ENCODE assay signal across 21 cellular contexts in genomic region chr5:180154821-180155220, GRCh38. TPM values are rescaled to one million over a fixed set of nuclear protein-coding genes. Genes with fewer than 3 reads are reported as not detected.
DNase-seq lines count a peak whose midpoint lies in the region; ATAC-seq and TF ChIP-seq lines count a peak whose summit lies in the region.
"Had no signal": no experiment of that assay in that cellular context is flagged by ENCODE, and none has a peak within 500 bp of the region (broad histone marks: within the 10 kb centered on the region; RNA-seq: fewer than 3 reads in every experiment).

No MANE protein-coding gene starts in this region.

- H3K27me3 ChIP-seq in neuronal stem cell (ENCODE audit: control insufficient read depth in 3 of 3, insufficient read depth in 3 of 3, low read depth in 1 of 3, low read length in 3 of 3), result no peaks in the 10 kb centered on the region
- H3K27me3 ChIP-seq in endodermal cell (ENCODE audit: control insufficient read depth, insufficient read depth, low read length, poor library complexity, severe bottlenecking), result no peaks in the 10 kb centered on the region
- H3K27me3 ChIP-seq: BLaER1 had no signal

- DNase-seq in activated naive CD4-positive, alpha-beta T cell treated with anti-CD3 and anti-CD28 coated beads, Interleukin-2, amount 10 ng/mL, durations not matched to agents 7 days and 5 days, result peak; percentile 3
- DNase-seq in activated naive CD4-positive, alpha-beta T cell (lab: John Stamatoyannopoulos, UW), result no peak
- DNase-seq in neuronal stem cell (ENCODE audit: low spot score) (no peak), type B pancreatic cell (ENCODE audit: extremely low spot score, unreplicated experiment) (peak; percentile 29), endodermal cell (no peak), middle frontal gyrus (ENCODE audit: extremely low spot score, low spot score) (no peak)
- DNase-seq: DND-41, GDM1, NCI-H1048, NCI-H1436 treated with DMSO at 0.1 percent for 48 hours, NCI-H2029 treated with DMSO at 0.1 percent for 48 hours, NCI-H774, RPMI8226 had no signal

- H3K18ac ChIP-seq in neuronal stem cell (ENCODE audit: low read length), result peak overlapping the region; percentile 57

- no peak overlapping the region for H4K91ac ChIP-seq in neuronal stem cell (ENCODE audit: low read depth, low read length, poor library complexity)

- peaks cover 6% of the 10 kb centered on the region for H3K27me3 Mint-ChIP-seq in activated naive CD4-positive, alpha-beta T cell treated with anti-CD3 and anti-CD28 coated beads, Interleukin-2, amount 10 ng/mL, durations not matched to agents 7 days and 5 days
- H3K27me3 Mint-ChIP-seq in type B pancreatic cell (peaks cover 6% of the 10 kb centered on the region), endodermal cell (ENCODE audit: insufficient read depth) (peaks cover 2% of the 10 kb centered on the region)

- no peak overlapping the region for H3K4me2 ChIP-seq in neuronal stem cell (ENCODE audit: insufficient read depth, low read length, poor library complexity, severe bottlenecking)
- H3K4me2 ChIP-seq: BLaER1, GM23338, KMS-11 had no signal

- no peak overlapping the region for H3K27ac Mint-ChIP-seq in activated naive CD4-positive, alpha-beta T cell treated with anti-CD3 and anti-CD28 coated beads, Interleukin-2, amount 10 ng/mL, durations not matched to agents 7 days and 5 days
- no peak overlapping the region for H3K27ac Mint-ChIP-seq in type B pancreatic cell
- no peak overlapping the region for H3K27ac Mint-ChIP-seq in endodermal cell
- H3K27ac Mint-ChIP-seq: CD8-positive, alpha-beta T cell; GM23338 had no signal

- H2AFZ ChIP-seq in neuronal stem cell (ENCODE audit: low read length), result no peak overlapping the region
- H2AFZ ChIP-seq: GM23338 had no signal

- no peak overlapping the region for H3K4me3 Mint-ChIP-seq in activated naive CD4-positive, alpha-beta T cell treated with anti-CD3 and anti-CD28 coated beads, Interleukin-2, amount 10 ng/mL, durations not matched to agents 7 days and 5 days
- H3K4me3 Mint-ChIP-seq in type B pancreatic cell (no peak overlapping the region), endodermal cell (no peak overlapping the region)
- H3K4me3 Mint-ChIP-seq: CD8-positive, alpha-beta T cell; GM23338 had no signal

- no peak for ATAC-seq in HG03039 (IDR thresholded peaks at IDR 0.05; ENCODE audit: unreplicated experiment)
- ATAC-seq: CD8-positive, alpha-beta T cell; GM23338; HCT116 had no signal

- H3K27ac ChIP-seq in cingulate gyrus (ENCODE audit: low read depth, low read length), result peak overlapping the region; percentile 72
- H3K27ac ChIP-seq in neuronal stem cell (replicated peaks; ENCODE audit: low read length), result no peak overlapping the region
- no peak overlapping the region for H3K27ac ChIP-seq in endodermal cell (ENCODE audit: low read depth, low read length)
- H3K27ac ChIP-seq: BLaER1, KMS-11 had no signal

- H3K4me3 ChIP-seq in neuronal stem cell (ENCODE audit: low read length in 2 of 2) (no peak overlapping the region), endodermal cell (ENCODE audit: low read length) (no peak overlapping the region)
- H3K4me3 ChIP-seq: BLaER1, GM23338 had no signal

- no peak overlapping the region for H2BK15ac ChIP-seq in neuronal stem cell (ENCODE audit: low read length)

- H3K4ac ChIP-seq in neuronal stem cell (ENCODE audit: low read length), result no peak overlapping the region

- CTCF ChIA-PET in activated naive CD4-positive, alpha-beta T cell treated with anti-CD3 and anti-CD28 coated beads, Interleukin-2, amount 10 ng/mL, durations not matched to agents 7 days and 5 days (lab: Charles Lee), result no interaction called here

- H3K36me3 ChIP-seq in neuronal stem cell (replicated peaks in 1 of 2; ENCODE audit: control insufficient read depth in 2 of 2, insufficient read depth in 2 of 2, low read length in 2 of 2), result no peaks in the 10 kb centered on the region
- H3K36me3 ChIP-seq in endodermal cell (ENCODE audit: control insufficient read depth, insufficient read depth, low read length), result no peaks in the 10 kb centered on the region
- H3K36me3 ChIP-seq: BLaER1 had no signal

- H2AK5ac ChIP-seq in neuronal stem cell (ENCODE audit: low read depth, low read length), result no peak overlapping the region

- no peak overlapping the region for H3K9ac ChIP-seq in neuronal stem cell (ENCODE audit: low read depth, low read length, poor library complexity)
- no peak overlapping the region for H3K9ac ChIP-seq in endodermal cell (ENCODE audit: extremely low read depth, low read length, poor library complexity, severe bottlenecking)
- H3K9ac ChIP-seq: BLaER1, KMS-11 had no signal

- H2BK5ac ChIP-seq in neuronal stem cell (ENCODE audit: low read length), result no peak overlapping the region

- H2BK120ac ChIP-seq in neuronal stem cell (ENCODE audit: low read depth, low read length), result no peak overlapping the region

- no peak overlapping the region for H2BK12ac ChIP-seq in neuronal stem cell (ENCODE audit: low read length)

- H3K9me3 Mint-ChIP-seq in activated naive CD4-positive, alpha-beta T cell treated with anti-CD3 and anti-CD28 coated beads, Interleukin-2, amount 10 ng/mL, durations not matched to agents 7 days and 5 days, result peaks cover 2% of the 10 kb centered on the region
- H3K9me3 Mint-ChIP-seq in type B pancreatic cell (peaks cover 5% of the 10 kb centered on the region), endodermal cell (peaks cover 1% of the 10 kb centered on the region)
- H3K9me3 Mint-ChIP-seq: GM23338 had no signal

- H3K9me3 ChIP-seq in neuronal stem cell (replicated peaks in 1 of 2; ENCODE audit: control insufficient read depth in 2 of 2, insufficient read depth in 1 of 2, low read depth in 1 of 2, low read length in 2 of 2), result peaks cover 0 to 5% of the 10 kb centered on the region in 2 donors
- no peaks in the 10 kb centered on the region for H3K9me3 ChIP-seq in endodermal cell (ENCODE audit: control insufficient read depth, low read length)
- H3K9me3 ChIP-seq: BLaER1 had no signal

- H3K14ac ChIP-seq in neuronal stem cell (ENCODE audit: low read length), result peak overlapping the region; percentile 56

- H3K4me1 ChIP-seq in neuronal stem cell (ENCODE audit: control insufficient read depth in 2 of 2, insufficient read depth in 1 of 2, low read depth in 1 of 2, low read length in 2 of 2) (no peaks in the 10 kb centered on the region), endodermal cell (ENCODE audit: control insufficient read depth, insufficient read depth, low read length) (no peaks in the 10 kb centered on the region)

- H4K8ac ChIP-seq in neuronal stem cell (ENCODE audit: low read depth, low read length), result no peak overlapping the region

- H3K36me3 Mint-ChIP-seq in activated naive CD4-positive, alpha-beta T cell treated with anti-CD3 and anti-CD28 coated beads, Interleukin-2, amount 10 ng/mL, durations not matched to agents 7 days and 5 days, result no peaks in the 10 kb centered on the region
- no peaks in the 10 kb centered on the region for H3K36me3 Mint-ChIP-seq in type B pancreatic cell
- H3K36me3 Mint-ChIP-seq in endodermal cell (ENCODE audit: low read depth), result no peaks in the 10 kb centered on the region
- H3K36me3 Mint-ChIP-seq: CD8-positive, alpha-beta T cell had no signal

- no peaks in the 10 kb centered on the region for H3K79me1 ChIP-seq in neuronal stem cell (ENCODE audit: low read depth, low read length)

- no peaks in the 10 kb centered on the region for H3K4me1 Mint-ChIP-seq in activated naive CD4-positive, alpha-beta T cell treated with anti-CD3 and anti-CD28 coated beads, Interleukin-2, amount 10 ng/mL, durations not matched to agents 7 days and 5 days
- H3K4me1 Mint-ChIP-seq in type B pancreatic cell (ENCODE audit: unreplicated experiment) (no peaks in the 10 kb centered on the region), endodermal cell (no peaks in the 10 kb centered on the region)
- H3K4me1 Mint-ChIP-seq: GM23338 had no signal

- WGBS in neuronal stem cell (ENCODE audit: extremely low coverage in 2 of 2, insufficient read length in 2 of 2, insufficient replicate concordance in 1 of 2), 2 donors, result no CpG with 5 or more reads among the region's 3 CpGs
- 80 to 92% methylated on average over 1 to 3 of the region's 3 CpGs for WGBS in endodermal cell (ENCODE audit: insufficient coverage in 1 of 2, insufficient read length in 1 of 2), 2 experiments

- TF ChIP-seq CTCF in type B pancreatic cell (conservative IDR thresholded peaks at IDR 0.05) (no peak), endodermal cell (conservative IDR thresholded peaks at IDR 0.05) (no peak)

- H3K23ac ChIP-seq in neuronal stem cell (ENCODE audit: low read depth, low read length, poor library complexity), result no peak overlapping the region

RNA-seq across cellular contexts. Expression of gene RASGEF1C, which starts 54.2 kb away (rescaled TPM):
- 1.6 TPM for polyA plus RNA-seq in neuronal stem cell (2013, experiment 1 of 2)
- 1.2 TPM for polyA plus RNA-seq in neuronal stem cell (2013, experiment 2 of 2)
- 0.36 and 0.77 TPM in 2 replicates for total RNA-seq in type B pancreatic cell (ENCODE audit: low replicate concordance)
- under 1 TPM; 0.62 to 0.75 TPM for total RNA-seq in endodermal cell
- polyA plus RNA-seq in endodermal cell (2013, experiment 1 of 2), result 1.2 TPM
- polyA plus RNA-seq in endodermal cell (2013, experiment 2 of 2), result 2.2 TPM
- total RNA-seq: CD8-positive, alpha-beta T cell; MCF 10A had no signal

Comparison
In these comparisons a context has a peak if more than half of its experiments do, and no peak if none do; other contexts are left out.
1. DNase-seq: peak in activated naive CD4-positive, alpha-beta T cell treated with anti-CD3 and anti-CD28 coated beads, Interleukin-2, amount 10 ng/mL, durations not matched to agents 7 days and 5 days (single experiment) and type B pancreatic cell (single experiment); none in activated naive CD4-positive, alpha-beta T cell (0 of 4), neuronal stem cell (single experiment), endodermal cell (single experiment) and middle frontal gyrus (single experiment).